Comparison of ENCODE assay signal across 8 cellular contexts in the genomic region with DNA sequence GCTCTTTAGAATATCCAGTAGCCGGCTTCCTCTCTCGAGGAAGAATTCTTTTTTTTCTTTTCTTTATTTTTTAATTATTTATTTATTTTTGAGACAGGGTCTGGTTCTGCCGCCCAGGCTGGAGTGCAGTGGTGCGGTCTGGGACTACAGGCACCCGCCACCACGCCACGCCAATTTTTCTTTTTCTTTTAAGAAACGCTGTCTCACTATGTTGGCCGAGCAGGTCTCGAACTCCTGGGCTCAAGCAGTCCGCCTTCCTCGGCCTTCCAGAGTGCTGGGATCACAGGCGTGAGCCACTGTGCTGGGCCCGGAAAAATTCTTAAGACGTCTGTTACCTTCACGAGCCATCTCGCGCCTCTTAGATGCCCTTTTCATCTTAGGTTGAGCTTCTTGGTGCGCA. TPM values are rescaled to one million over a fixed set of nuclear protein-coding genes. Genes with fewer than 3 reads are reported as not detected.
DNase-seq lines count a peak whose midpoint lies in the region; ATAC-seq and TF ChIP-seq lines count a peak whose summit lies in the region.

No MANE protein-coding gene starts in this region.

- peak overlapping the region; percentile 96 for H3K4me2 ChIP-seq in GM23248 (ENCODE audit: unreplicated experiment)

- WGBS in GM23248 (ENCODE audit: low coverage in 1 of 2, low lambda C conversion rate in 2 of 2, missing lambda C conversion rate in 2 of 2), 2 experiments = 88 to 89% methylated on average over 19 of the region's 19 CpGs
- WGBS in sigmoid colon, 2 donors = 91 to 93% methylated on average over 19 of the region's 19 CpGs

- ATAC-seq in HG03280 (IDR thresholded peaks at IDR 0.05; ENCODE audit: unreplicated experiment) = no peak

- TF ChIP-seq EP300 in sigmoid colon (IDR thresholded peaks at IDR 0.05) = no peak

- no peaks in the 10 kb centered on the region for H3K27me3 ChIP-seq in GM23248 (replicated peaks; ENCODE audit: insufficient read depth)
- H3K27me3 ChIP-seq in sigmoid colon = no peaks in the 10 kb centered on the region

- H3K4me1 ChIP-seq in GM23248 (ENCODE audit: insufficient read depth) (peaks cover 27% of the 10 kb centered on the region), sigmoid colon (peaks cover 0 to 32% (median 22%) of the 10 kb centered on the region in 4 donors)

- H3K9ac ChIP-seq in GM23248 = peak overlapping the region; percentile 88; the same call in 1 of the 2 replicates

- in situ Hi-C loops in GM23248 (cut with MboI) = no loop called here

- H4K20me1 ChIP-seq in GM23248 (ENCODE audit: insufficient read depth) = 0 out of 2 replicates have a peak, but pooled peaks cover 4% of the 10 kb centered on the region

- no peaks in the 10 kb centered on the region for H3K36me3 ChIP-seq in GM23248 (ENCODE audit: low read depth)
- H3K36me3 ChIP-seq in sigmoid colon = no peaks in the 10 kb centered on the region

- H3K9me3 ChIP-seq in GM23248 (ENCODE audit: low read depth) (no peaks in the 10 kb centered on the region), sigmoid colon (no peaks in the 10 kb centered on the region)

- intact Hi-C loops in sigmoid colon (cut with DNase I) = loop anchor here (5.0 to 10.0 kb wide), 3 partner anchors 62 to 608 kb away; a partner anchor contains a TSS

- TF ChIP-seq CTCF in VCaP (conservative IDR thresholded peaks at IDR 0.05) (no peak), foreskin fibroblast (IDR thresholded peaks at IDR 0.05; ENCODE audit: low read depth, low read length) (no peak), sigmoid colon (IDR thresholded peaks at IDR 0.05) (no peak)

- H3F3A ChIP-seq in GM23248 (ENCODE audit: insufficient read depth) = peaks cover 21% of the 10 kb centered on the region

- peak overlapping the region; percentile 95 for H2AFZ ChIP-seq in GM23248

- peaks cover 34% of the 10 kb centered on the region for H3K79me2 ChIP-seq in GM23248 (ENCODE audit: insufficient read depth)

- H3K4me3 ChIP-seq in GM23248 (peak overlapping the region; percentile 93), foreskin fibroblast (ENCODE audit: low read depth in 1 of 2, low read length in 2 of 2) (peak overlapping the region; percentile 81 to 94), sigmoid colon (peak overlapping the region in 3 of 4 donors; percentile 57 to 96 (median 94))

- H3K27ac ChIP-seq in GM23248 (peak overlapping the region; percentile 88), VCaP (peak overlapping the region; percentile 98), sigmoid colon (peak overlapping the region; percentile 87 to 98 (median 95))

- DNase-seq in GM23248 (no peak), foreskin fibroblast (no peak), sigmoid colon (no peak), NCI-H524 treated with DMSO at 0.1 percent for 48 hours (lab: John Stamatoyannopoulos, UW) (no peak), NCI-H2171 treated with DMSO at 0.1 percent for 48 hours (lab: John Stamatoyannopoulos, UW) (no peak), AG08395 (ENCODE audit: low spot score) (no peak)

- H3K9me2 ChIP-seq in GM23248 (ENCODE audit: insufficient read depth) = no peaks in the 10 kb centered on the region

- no peak for TF ChIP-seq POLR2A in sigmoid colon (IDR thresholded peaks at IDR 0.05)

RNA-seq across cellular contexts. Expression of a gene that starts 0.9 kb away (rescaled TPM):
- total RNA-seq in GM23248 (2014; rRNA removed; shearing (Covaris generic)) = 15.7 and 41.5 TPM in 2 replicates
- polyA plus RNA-seq in GM23248 (2016; fragmentation: Nextera tagmentation; extraction: Ambion mirVana) = 16.4 and 17.2 TPM in 2 replicates
- 10 to 100 TPM; 20.6 to 37.5 (median 30.5) TPM for total RNA-seq in sigmoid colon
- 10 to 100 TPM in 1 of 3 donors, 1 to 10 TPM in 2; 4.8 to 24.3 (median 6.0) TPM for polyA plus RNA-seq in sigmoid colon
